ENCODE assay signal across 8 cellular contexts in genomic region chr19:45250832-45251451, GRCh38. TPM values are rescaled to one million over a fixed set of nuclear protein-coding genes. Genes with fewer than 3 reads are reported as not detected.
DNase-seq lines count a peak whose midpoint lies in the region; ATAC-seq and TF ChIP-seq lines count a peak whose summit lies in the region.

TSS of gene MARK4 (plus strand) at chr19:45251271. CDS start at chr19:45251589, 318 bp downstream.

- H2BK5ac ChIP-seq in mesenchymal stem cell (ENCODE audit: low read depth, low read length, poor library complexity, severe bottlenecking): peak within 1 kb of the TSS; percentile 58

- POLR2A ChIA-PET in activated CD8-positive, alpha-beta memory T cell treated with anti-CD3 and anti-CD28 coated beads for 36 hours (lab: Charles Lee): no interaction called here

- H3K27ac Mint-ChIP-seq in GM23338: no peak within 1 kb of the TSS

- peak within 1 kb of the TSS; percentile 41 for H4K91ac ChIP-seq in mesenchymal stem cell (ENCODE audit: low read length)

- CTCF ChIA-PET in activated CD8-positive, alpha-beta memory T cell treated with anti-CD3 and anti-CD28 coated beads for 36 hours (lab: Charles Lee): no interaction called here

- peak within 1 kb of the TSS; percentile 44 for H2BK15ac ChIP-seq in mesenchymal stem cell (ENCODE audit: low read depth, poor library complexity, severe bottlenecking)

- H3K4me1 ChIP-seq in GM23338 (ENCODE audit: insufficient read depth) (peaks cover 7% of the 10 kb centered on the region; the same call in 1 of the 2 replicates), endocrine pancreas (ENCODE audit: control insufficient read depth, insufficient read depth, low read length) (no peaks in the 10 kb centered on the region), mesenchymal stem cell (ENCODE audit: control insufficient read depth, insufficient read depth, low read depth, low read length) (peaks cover 37% of the 10 kb centered on the region)

- no peak within 1 kb of the TSS for H3K27ac ChIP-seq in GM23338 (ENCODE audit: low read depth)
- H3K27ac ChIP-seq in mesenchymal stem cell (ENCODE audit: low read length, poor library complexity, severe bottlenecking): peak within 1 kb of the TSS; percentile 53

- H3K27me3 Mint-ChIP-seq in GM23338 (ENCODE audit: insufficient read depth, low read depth, poor library complexity): peaks cover 21% of the 10 kb centered on the region

- no peaks in the 10 kb centered on the region for H3K9me2 ChIP-seq in GM23338 (ENCODE audit: insufficient read depth)

- H3K4me3 ChIP-seq in GM23338: peak within 1 kb of the TSS; percentile 80
- H3K4me3 ChIP-seq in endocrine pancreas (ENCODE audit: control insufficient read depth, insufficient read depth, low read length): peak within 1 kb of the TSS; percentile 50
- H3K4me3 ChIP-seq in mesenchymal stem cell (ENCODE audit: insufficient read depth in 1 of 2, low read depth in 1 of 2, low read length in 2 of 2): peak within 1 kb of the TSS; percentile 82 to 88

- TF ChIP-seq CTCF in GM23338 (conservative IDR thresholded peaks at IDR 0.05; ENCODE audit: low read depth in 2 of 2): no peak

- H3K4ac ChIP-seq in mesenchymal stem cell (ENCODE audit: low read depth in 1 of 2, low read length in 2 of 2): peak within 1 kb of the TSS; percentile 53 to 97

- peak within 1 kb of the TSS; percentile 76 for H4K8ac ChIP-seq in mesenchymal stem cell (ENCODE audit: low read length)

- no peaks in the 10 kb centered on the region for H3K36me3 ChIP-seq in GM23338 (ENCODE audit: insufficient read depth)
- no peaks in the 10 kb centered on the region for H3K36me3 ChIP-seq in endocrine pancreas (ENCODE audit: control insufficient read depth, insufficient read depth, low read length)
- H3K36me3 ChIP-seq in mesenchymal stem cell (ENCODE audit: control insufficient read depth in 1 of 2, insufficient read depth in 2 of 2, low read depth in 1 of 2, low read length in 2 of 2): peaks cover 9 to 21% of the 10 kb centered on the region in 2 experiments

- H3K9me3 ChIP-seq in endocrine pancreas (ENCODE audit: control insufficient read depth, low read length): no peaks in the 10 kb centered on the region
- H3K9me3 ChIP-seq in mesenchymal stem cell (ENCODE audit: control insufficient read depth, low read length): no peaks in the 10 kb centered on the region

- peak within 1 kb of the TSS; percentile 92 for H3K4me2 ChIP-seq in GM23338
- peak within 1 kb of the TSS; percentile 91 for H3K4me2 ChIP-seq in mesenchymal stem cell (ENCODE audit: low read length, poor library complexity, severe bottlenecking)

- H3K9ac ChIP-seq in endocrine pancreas (ENCODE audit: control insufficient read depth, insufficient read depth, low read length) (peak within 1 kb of the TSS; percentile 90), mesenchymal stem cell (ENCODE audit: low read length) (peak within 1 kb of the TSS; percentile 91)

- H2AK5ac ChIP-seq in mesenchymal stem cell (ENCODE audit: low read length, severe bottlenecking): peak within 1 kb of the TSS; percentile 32

- H3K36me3 Mint-ChIP-seq in GM23338 (ENCODE audit: low read depth): no peaks in the 10 kb centered on the region

- WGBS in mesenchymal stem cell: under 1% methylated on average over 15 of the region's 58 CpGs

- peak within 1 kb of the TSS; percentile 88 for H2BK120ac ChIP-seq in mesenchymal stem cell (ENCODE audit: low read depth, low read length)

- H4K20me1 ChIP-seq in GM23338 (replicated peaks; ENCODE audit: insufficient read depth): peaks cover 10% of the 10 kb centered on the region

- H2BK12ac ChIP-seq in mesenchymal stem cell (ENCODE audit: low read length in 2 of 2): peak within 1 kb of the TSS in 1 of 2 experiments; percentile 69

- H3K4me1 Mint-ChIP-seq in GM23338: peaks cover 16% of the 10 kb centered on the region

- peak; percentile 31 for ATAC-seq in GM23338

- H3K18ac ChIP-seq in mesenchymal stem cell (ENCODE audit: low read depth in 1 of 2, low read length in 2 of 2): peak within 1 kb of the TSS; percentile 45 to 89

- H2AFZ ChIP-seq in GM23338 (peak within 1 kb of the TSS; percentile 97), mesenchymal stem cell (ENCODE audit: low read depth, low read length) (peak within 1 kb of the TSS; percentile 81)

- no peaks in the 10 kb centered on the region for H3K9me3 Mint-ChIP-seq in GM23338

- peaks cover 4% of the 10 kb centered on the region; the same call in 1 of the 2 replicates for H3F3A ChIP-seq in GM23338 (replicated peaks; ENCODE audit: low read depth)

- peak within 1 kb of the TSS in 1 of 2 experiments; percentile 38 for H3K23ac ChIP-seq in mesenchymal stem cell (ENCODE audit: low read length in 2 of 2)

- H3K14ac ChIP-seq in mesenchymal stem cell (ENCODE audit: low read length in 2 of 2): peak within 1 kb of the TSS; percentile 87 to 96

- peak within 1 kb of the TSS; percentile 81 for H3K4me3 Mint-ChIP-seq in GM23338

- H3K79me1 ChIP-seq in mesenchymal stem cell (replicated peaks; ENCODE audit: low read length, poor library complexity, severe bottlenecking): peaks cover 18% of the 10 kb centered on the region

- H3K27me3 ChIP-seq in GM23338 (ENCODE audit: insufficient read depth) (peaks cover 20% of the 10 kb centered on the region), endocrine pancreas (ENCODE audit: control insufficient read depth, insufficient read depth, low read length) (no peaks in the 10 kb centered on the region), mesenchymal stem cell (ENCODE audit: control insufficient read depth in 1 of 2, insufficient read depth in 1 of 2, low read length in 2 of 2) (peaks cover 0 to 4% of the 10 kb centered on the region in 2 experiments)

- DNase-seq in AML-193 (lab: John Stamatoyannopoulos, UW): peak; percentile 45 to 52
- peak; percentile 70 for DNase-seq in GM23338 (ENCODE audit: low spot score)
- DNase-seq in NCI-H82 (lab: John Stamatoyannopoulos, UW): peak; percentile 75
- DNase-seq in mesenchymal stem cell: peak; percentile 61
- peak; percentile 19 for DNase-seq in stimulated activated CD8-positive, alpha-beta memory T cell treated with anti-CD3 and anti-CD28 coated beads, Interleukin-12 subunit alpha, Interleukin-12 subunit beta, amount 100 ng/mL, for 24 hours (ENCODE audit: extremely low read depth)
- no peak for DNase-seq in GOT3 (lab: John Stamatoyannopoulos, UW)

- peaks cover 25% of the 10 kb centered on the region for H3K79me2 ChIP-seq in GM23338 (replicated peaks; ENCODE audit: insufficient read depth)

TF ChIP-seq in GM23338, 12 proteins besides CTCF, POLR2A, EP300 and RAD21:
- TF ChIP-seq JUNB (IDR thresholded peaks at IDR 0.05; ENCODE audit: unreplicated experiment) (no peak), POLR2AphosphoS5 (IDR thresholded peaks at IDR 0.05; ENCODE audit: low read depth) (peak; percentile 55), ZNF114 (CRISPR knock-in tag; IDR thresholded peaks at IDR 0.05) (no peak)

RNA-seq across cellular contexts. Expression of gene MARK4, which starts in this region (rescaled TPM):
- total RNA-seq in GM23338 (2014; rRNA removed; shearing (Covaris generic)): 38.6 and 40.5 TPM in 2 replicates
- polyA plus RNA-seq in GM23338 (2016; fragmentation: Nextera tagmentation; extraction: Ambion mirVana): 15.8 and 16.6 TPM in 2 replicates
- 10 to 100 TPM; 21.2 to 21.6 TPM for total RNA-seq in activated CD8-positive, alpha-beta memory T cell treated with anti-CD3 and anti-CD28 coated beads for 36 hours
- 36.1 TPM for polyA plus RNA-seq in mesenchymal stem cell (2013, experiment 1 of 2)
- 35.6 TPM for polyA plus RNA-seq in mesenchymal stem cell (2013, experiment 2 of 2)
